17 cellular contexts compared by ENCODE assay signal in genomic region chr17:32969231-32969630, GRCh38. TPM values are rescaled to one million over a fixed set of nuclear protein-coding genes. Genes with fewer than 3 reads are reported as not detected.
"Had no signal": no experiment of that assay in that cellular context is flagged by ENCODE, and none has a peak within 500 bp of the region (broad histone marks: within the 10 kb centered on the region; RNA-seq: fewer than 3 reads in every experiment).

No MANE protein-coding gene starts in this region.

RNA-seq across cellular contexts. Expression of gene SPACA3, which starts 22.4 kb away (rescaled TPM):
- total RNA-seq: activated B cell treated with CpG ODN at 0.5 μM for 24 hours; activated CD4-positive, alpha-beta memory T cell treated with anti-CD3 and anti-CD28 coated beads for 36 hours; activated CD4-positive, alpha-beta T cell treated with anti-CD3 and anti-CD28 coated beads, Interleukin-2, amount 10 ng/mL, durations not matched to agents 24 days and 14 days; activated CD8-positive, alpha-beta memory T cell treated with anti-CD3 and anti-CD28 coated beads for 36 hours; activated CD8-positive, alpha-beta T cell treated with anti-CD3 and anti-CD28 coated beads for 36 hours; activated naive CD4-positive, alpha-beta T cell treated with anti-CD3 and anti-CD28 coated beads for 36 hours; activated naive CD4-positive, alpha-beta T cell treated with anti-CD3 and anti-CD28 coated beads, Interleukin-2, amount 50 U/mL, for 72 hours; activated naive CD8-positive, alpha-beta T cell treated with anti-CD3 and anti-CD28 coated beads for 36 hours; activated T-cell treated with anti-CD3 and anti-CD28 coated beads, Interleukin-2, amount 50 U/mL, for 4 hours; activated T-cell treated with anti-CD3 and anti-CD28 coated beads, Interleukin-2, amount 50 U/mL, for 72 hours; activated T-helper 1 cell treated with anti-CD3 and anti-CD28 coated beads, Interleukin-12 subunit alpha, Interleukin-12 subunit beta, Interleukin-2, Interleukin-4 antibody, amounts not matched to agents 30 ng/mL and 10 ng/mL and 1 ng/mL, durations not matched to agents 14 hours and 24 hours and 36 hours; adrenal gland; aorta; astrocyte; bronchial epithelial cell; cardiac muscle cell; chondrocyte had no signal
- polyA plus RNA-seq: aorta, cardiac muscle cell had no signal

RNA-seq across cellular contexts. Expression of gene TMEM98, which starts 41.3 kb away (rescaled TPM):
- total RNA-seq: activated B cell treated with CpG ODN at 0.5 μM for 24 hours; activated CD8-positive, alpha-beta memory T cell treated with anti-CD3 and anti-CD28 coated beads for 36 hours; activated CD8-positive, alpha-beta T cell treated with anti-CD3 and anti-CD28 coated beads for 36 hours; activated naive CD4-positive, alpha-beta T cell treated with anti-CD3 and anti-CD28 coated beads for 36 hours; activated naive CD4-positive, alpha-beta T cell treated with anti-CD3 and anti-CD28 coated beads, Interleukin-2, amount 50 U/mL, for 72 hours; activated naive CD8-positive, alpha-beta T cell treated with anti-CD3 and anti-CD28 coated beads for 36 hours had no signal
